Comparison of ENCODE assay signal across 1 cellular context in the genomic region with DNA sequence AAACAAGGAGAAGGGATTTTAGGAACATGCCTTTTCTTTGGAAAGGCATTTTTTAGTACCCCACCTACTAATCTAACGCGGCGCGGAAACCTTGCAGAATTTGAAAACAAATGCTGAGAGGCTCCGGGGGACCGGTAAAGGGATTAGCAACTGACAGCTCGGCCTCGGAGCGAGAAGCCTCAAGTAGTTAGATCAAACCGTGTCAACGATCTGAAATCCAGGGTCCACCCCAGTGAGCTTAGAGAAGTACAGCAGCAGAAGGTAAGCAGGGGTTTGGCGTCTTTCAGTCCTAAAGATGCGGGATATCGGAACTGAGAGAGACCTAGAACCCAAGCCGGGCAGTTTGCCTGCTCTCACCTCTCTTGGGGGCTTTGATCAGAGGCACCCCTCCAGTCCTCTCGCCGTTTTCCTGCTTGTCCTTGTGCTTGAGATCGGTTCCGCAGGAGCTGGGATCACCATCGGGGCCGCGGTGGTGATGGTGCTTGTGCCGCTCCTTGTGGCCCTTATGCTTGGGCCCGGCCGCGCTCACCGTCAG.
TF ChIP-seq lines count a peak whose summit lies in the region.

No MANE protein-coding gene starts in this region.

TF ChIP-seq in K562, 482 proteins besides CTCF, POLR2A, EP300 and RAD21 (continued from another document and continues in another):
- TF ChIP-seq, protein P1, sequence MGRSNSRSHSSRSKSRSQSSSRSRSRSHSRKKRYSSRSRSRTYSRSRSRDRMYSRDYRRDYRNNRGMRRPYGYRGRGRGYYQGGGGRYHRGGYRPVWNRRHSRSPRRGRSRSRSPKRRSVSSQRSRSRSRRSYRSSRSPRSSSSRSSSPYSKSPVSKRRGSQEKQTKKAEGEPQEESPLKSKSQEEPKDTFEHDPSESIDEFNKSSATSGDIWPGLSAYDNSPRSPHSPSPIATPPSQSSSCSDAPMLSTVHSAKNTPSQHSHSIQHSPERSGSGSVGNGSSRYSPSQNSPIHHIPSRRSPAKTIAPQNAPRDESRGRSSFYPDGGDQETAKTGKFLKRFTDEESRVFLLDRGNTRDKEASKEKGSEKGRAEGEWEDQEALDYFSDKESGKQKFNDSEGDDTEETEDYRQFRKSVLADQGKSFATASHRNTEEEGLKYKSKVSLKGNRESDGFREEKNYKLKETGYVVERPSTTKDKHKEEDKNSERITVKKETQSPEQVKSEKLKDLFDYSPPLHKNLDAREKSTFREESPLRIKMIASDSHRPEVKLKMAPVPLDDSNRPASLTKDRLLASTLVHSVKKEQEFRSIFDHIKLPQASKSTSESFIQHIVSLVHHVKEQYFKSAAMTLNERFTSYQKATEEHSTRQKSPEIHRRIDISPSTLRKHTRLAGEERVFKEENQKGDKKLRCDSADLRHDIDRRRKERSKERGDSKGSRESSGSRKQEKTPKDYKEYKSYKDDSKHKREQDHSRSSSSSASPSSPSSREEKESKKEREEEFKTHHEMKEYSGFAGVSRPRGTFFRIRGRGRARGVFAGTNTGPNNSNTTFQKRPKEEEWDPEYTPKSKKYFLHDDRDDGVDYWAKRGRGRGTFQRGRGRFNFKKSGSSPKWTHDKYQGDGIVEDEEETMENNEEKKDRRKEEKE (IDR thresholded peaks at IDR 0.05; ENCODE audit: borderline replicate concordance in 1 of 2, control insufficient read depth in 1 of 2, low read depth in 2 of 2, low read length in 1 of 2): no peak
- TF ChIP-seq XRCC4 (IDR thresholded peaks at IDR 0.05; ENCODE audit: extremely low read depth, insufficient read depth, insufficient read length) (no peak), TCFL5 (CRISPR knock-in tag; conservative IDR thresholded peaks at IDR 0.05) (no peak), NEUROD1 (IDR thresholded peaks at IDR 0.05; ENCODE audit: borderline replicate concordance, low read depth, low read length, partially characterized antibody) (no peak), CHD1 (IDR thresholded peaks at IDR 0.05; ENCODE audit: low read length) (peak; percentile 70), SP1 (CRISPR knock-in tag; IDR thresholded peaks at IDR 0.05) (0 out of 2 replicates have a peak, but pooled peaks have one; percentile 8), KAT7 (CRISPR knock-in tag; IDR thresholded peaks at IDR 0.05; ENCODE audit: borderline replicate concordance) (peak; percentile 72; the same call in 1 of the 2 replicates), KLF13 (tag; IDR thresholded peaks at IDR 0.05; ENCODE audit: borderline replicate concordance, low read depth) (no peak), ETV5 (CRISPR knock-in tag; IDR thresholded peaks at IDR 0.05; ENCODE audit: low read depth) (peak; percentile 56; the same call in 1 of the 2 replicates), BHLHE40 (IDR thresholded peaks at IDR 0.05; ENCODE audit: low read length) (no peak), ARNT (IDR thresholded peaks at IDR 0.05) (no peak), ZNF217 (CRISPR knock-in tag; IDR thresholded peaks at IDR 0.05) (no peak), MEIS2 (IDR thresholded peaks at IDR 0.05; ENCODE audit: partially characterized antibody) (no peak), CBFA2T3 (IDR thresholded peaks at IDR 0.05) (no peak), POLR2AphosphoS2 (IDR thresholded peaks at IDR 0.05; ENCODE audit: low read length) (no peak), SNRNP70 (optimal IDR thresholded peaks at IDR 0.05; ENCODE audit: low read depth, low read length) (no peak), ASH1L (IDR thresholded peaks at IDR 0.05; ENCODE audit: borderline replicate concordance, low read depth, partially characterized antibody) (no peak), SMARCA5 (IDR thresholded peaks at IDR 0.05) (no peak), ATF7 (IDR thresholded peaks at IDR 0.05) (no peak), PTTG1 (tag; IDR thresholded peaks at IDR 0.05; ENCODE audit: low read depth) (no peak), SRSF3 (IDR thresholded peaks at IDR 0.05; ENCODE audit: insufficient read depth, low read length) (0 out of 2 replicates have a peak, but pooled peaks have one; percentile 56), XRCC5 (IDR thresholded peaks at IDR 0.05; ENCODE audit: low read depth, low read length) (no peak), ZC3H8 (IDR thresholded peaks at IDR 0.05) (no peak), CBFA2T2 (conservative IDR thresholded peaks at IDR 0.05) (no peak), WHSC1 (IDR thresholded peaks at IDR 0.05; ENCODE audit: low read length) (no peak), PURB (CRISPR knock-in tag; IDR thresholded peaks at IDR 0.05; ENCODE audit: low read depth) (no peak), KDM5B (IDR thresholded peaks at IDR 0.05; ENCODE audit: insufficient replicate concordance, low read depth, low read length) (peak; percentile 13), GATA2 (CRISPR knock-in tag; IDR thresholded peaks at IDR 0.05) (no peak), RBM15 (IDR thresholded peaks at IDR 0.05; ENCODE audit: insufficient read depth, low read length) (no peak), ZBTB17 (CRISPR knock-in tag; IDR thresholded peaks at IDR 0.05) (0 out of 2 replicates have a peak, but pooled peaks have one; percentile 22), NELFE (IDR thresholded peaks at IDR 0.05; ENCODE audit: insufficient read depth, insufficient read length) (no peak), THRAP3 (IDR thresholded peaks at IDR 0.05; ENCODE audit: borderline replicate concordance) (no peak), PHB (CRISPR knock-in tag; IDR thresholded peaks at IDR 0.05) (no peak), ELF4 (CRISPR knock-in tag; IDR thresholded peaks at IDR 0.05) (no peak), MCM3 (IDR thresholded peaks at IDR 0.05) (no peak), OTX1 (CRISPR knock-in tag; IDR thresholded peaks at IDR 0.05) (0 out of 2 replicates have a peak, but pooled peaks have one; percentile 50), NFIC (IDR thresholded peaks at IDR 0.05) (no peak), BCL6 (CRISPR knock-in tag; IDR thresholded peaks at IDR 0.05) (no peak), ZNF551 (CRISPR knock-in tag; IDR thresholded peaks at IDR 0.05) (no peak), CHCHD3 (CRISPR knock-in tag; IDR thresholded peaks at IDR 0.05) (no peak), SRSF9 (IDR thresholded peaks at IDR 0.05; ENCODE audit: borderline replicate concordance, low read depth, low read length) (no peak), KLF6 (CRISPR knock-in tag; IDR thresholded peaks at IDR 0.05; ENCODE audit: borderline replicate concordance) (no peak), TGIF2 (CRISPR knock-in tag; IDR thresholded peaks at IDR 0.05) (no peak), SRSF7 (optimal IDR thresholded peaks at IDR 0.05; ENCODE audit: low read depth, low read length) (no peak), KAT2B (IDR thresholded peaks at IDR 0.05; ENCODE audit: low read depth, low read length) (no peak), ZBTB7A (IDR thresholded peaks at IDR 0.05; ENCODE audit: borderline replicate concordance, control insufficient read depth, low read depth, low read length) (no peak)
- TF ChIP-seq, protein P2, sequence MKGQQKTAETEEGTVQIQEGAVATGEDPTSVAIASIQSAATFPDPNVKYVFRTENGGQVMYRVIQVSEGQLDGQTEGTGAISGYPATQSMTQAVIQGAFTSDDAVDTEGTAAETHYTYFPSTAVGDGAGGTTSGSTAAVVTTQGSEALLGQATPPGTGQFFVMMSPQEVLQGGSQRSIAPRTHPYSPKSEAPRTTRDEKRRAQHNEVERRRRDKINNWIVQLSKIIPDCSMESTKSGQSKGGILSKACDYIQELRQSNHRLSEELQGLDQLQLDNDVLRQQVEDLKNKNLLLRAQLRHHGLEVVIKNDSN (CRISPR knock-in tag; IDR thresholded peaks at IDR 0.05): peak; percentile 19; the same call in 1 of the 2 replicates
- TF ChIP-seq, protein P3, sequence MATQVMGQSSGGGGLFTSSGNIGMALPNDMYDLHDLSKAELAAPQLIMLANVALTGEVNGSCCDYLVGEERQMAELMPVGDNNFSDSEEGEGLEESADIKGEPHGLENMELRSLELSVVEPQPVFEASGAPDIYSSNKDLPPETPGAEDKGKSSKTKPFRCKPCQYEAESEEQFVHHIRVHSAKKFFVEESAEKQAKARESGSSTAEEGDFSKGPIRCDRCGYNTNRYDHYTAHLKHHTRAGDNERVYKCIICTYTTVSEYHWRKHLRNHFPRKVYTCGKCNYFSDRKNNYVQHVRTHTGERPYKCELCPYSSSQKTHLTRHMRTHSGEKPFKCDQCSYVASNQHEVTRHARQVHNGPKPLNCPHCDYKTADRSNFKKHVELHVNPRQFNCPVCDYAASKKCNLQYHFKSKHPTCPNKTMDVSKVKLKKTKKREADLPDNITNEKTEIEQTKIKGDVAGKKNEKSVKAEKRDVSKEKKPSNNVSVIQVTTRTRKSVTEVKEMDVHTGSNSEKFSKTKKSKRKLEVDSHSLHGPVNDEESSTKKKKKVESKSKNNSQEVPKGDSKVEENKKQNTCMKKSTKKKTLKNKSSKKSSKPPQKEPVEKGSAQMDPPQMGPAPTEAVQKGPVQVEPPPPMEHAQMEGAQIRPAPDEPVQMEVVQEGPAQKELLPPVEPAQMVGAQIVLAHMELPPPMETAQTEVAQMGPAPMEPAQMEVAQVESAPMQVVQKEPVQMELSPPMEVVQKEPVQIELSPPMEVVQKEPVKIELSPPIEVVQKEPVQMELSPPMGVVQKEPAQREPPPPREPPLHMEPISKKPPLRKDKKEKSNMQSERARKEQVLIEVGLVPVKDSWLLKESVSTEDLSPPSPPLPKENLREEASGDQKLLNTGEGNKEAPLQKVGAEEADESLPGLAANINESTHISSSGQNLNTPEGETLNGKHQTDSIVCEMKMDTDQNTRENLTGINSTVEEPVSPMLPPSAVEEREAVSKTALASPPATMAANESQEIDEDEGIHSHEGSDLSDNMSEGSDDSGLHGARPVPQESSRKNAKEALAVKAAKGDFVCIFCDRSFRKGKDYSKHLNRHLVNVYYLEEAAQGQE (CRISPR knock-in tag; IDR thresholded peaks at IDR 0.05; ENCODE audit: low read depth): no peak
- TF ChIP-seq, protein P4, sequence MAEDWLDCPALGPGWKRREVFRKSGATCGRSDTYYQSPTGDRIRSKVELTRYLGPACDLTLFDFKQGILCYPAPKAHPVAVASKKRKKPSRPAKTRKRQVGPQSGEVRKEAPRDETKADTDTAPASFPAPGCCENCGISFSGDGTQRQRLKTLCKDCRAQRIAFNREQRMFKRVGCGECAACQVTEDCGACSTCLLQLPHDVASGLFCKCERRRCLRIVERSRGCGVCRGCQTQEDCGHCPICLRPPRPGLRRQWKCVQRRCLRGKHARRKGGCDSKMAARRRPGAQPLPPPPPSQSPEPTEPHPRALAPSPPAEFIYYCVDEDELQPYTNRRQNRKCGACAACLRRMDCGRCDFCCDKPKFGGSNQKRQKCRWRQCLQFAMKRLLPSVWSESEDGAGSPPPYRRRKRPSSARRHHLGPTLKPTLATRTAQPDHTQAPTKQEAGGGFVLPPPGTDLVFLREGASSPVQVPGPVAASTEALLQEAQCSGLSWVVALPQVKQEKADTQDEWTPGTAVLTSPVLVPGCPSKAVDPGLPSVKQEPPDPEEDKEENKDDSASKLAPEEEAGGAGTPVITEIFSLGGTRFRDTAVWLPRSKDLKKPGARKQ (CRISPR knock-in tag; IDR thresholded peaks at IDR 0.05): no peak
- TF ChIP-seq, protein P5, sequence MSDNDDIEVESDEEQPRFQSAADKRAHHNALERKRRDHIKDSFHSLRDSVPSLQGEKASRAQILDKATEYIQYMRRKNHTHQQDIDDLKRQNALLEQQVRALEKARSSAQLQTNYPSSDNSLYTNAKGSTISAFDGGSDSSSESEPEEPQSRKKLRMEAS (CRISPR knock-in tag; IDR thresholded peaks at IDR 0.05): no peak
- TF ChIP-seq, protein P6, sequence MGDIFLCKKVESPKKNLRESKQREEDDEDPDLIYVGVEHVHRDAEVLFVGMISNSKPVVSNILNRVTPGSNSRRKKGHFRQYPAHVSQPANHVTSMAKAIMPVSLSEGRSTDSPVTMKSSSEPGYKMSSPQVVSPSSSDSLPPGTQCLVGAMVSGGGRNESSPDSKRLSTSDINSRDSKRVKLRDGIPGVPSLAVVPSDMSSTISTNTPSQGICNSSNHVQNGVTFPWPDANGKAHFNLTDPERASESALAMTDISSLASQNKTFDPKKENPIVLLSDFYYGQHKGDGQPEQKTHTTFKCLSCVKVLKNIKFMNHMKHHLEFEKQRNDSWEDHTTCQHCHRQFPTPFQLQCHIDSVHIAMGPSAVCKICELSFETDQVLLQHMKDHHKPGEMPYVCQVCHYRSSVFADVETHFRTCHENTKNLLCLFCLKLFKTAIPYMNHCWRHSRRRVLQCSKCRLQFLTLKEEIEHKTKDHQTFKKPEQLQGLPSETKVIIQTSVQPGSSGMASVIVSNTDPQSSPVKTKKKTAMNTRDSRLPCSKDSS (IDR thresholded peaks at IDR 0.05; ENCODE audit: low read depth, partially characterized antibody): no peak
- TF ChIP-seq, protein P7, sequence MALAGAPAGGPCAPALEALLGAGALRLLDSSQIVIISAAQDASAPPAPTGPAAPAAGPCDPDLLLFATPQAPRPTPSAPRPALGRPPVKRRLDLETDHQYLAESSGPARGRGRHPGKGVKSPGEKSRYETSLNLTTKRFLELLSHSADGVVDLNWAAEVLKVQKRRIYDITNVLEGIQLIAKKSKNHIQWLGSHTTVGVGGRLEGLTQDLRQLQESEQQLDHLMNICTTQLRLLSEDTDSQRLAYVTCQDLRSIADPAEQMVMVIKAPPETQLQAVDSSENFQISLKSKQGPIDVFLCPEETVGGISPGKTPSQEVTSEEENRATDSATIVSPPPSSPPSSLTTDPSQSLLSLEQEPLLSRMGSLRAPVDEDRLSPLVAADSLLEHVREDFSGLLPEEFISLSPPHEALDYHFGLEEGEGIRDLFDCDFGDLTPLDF (CRISPR knock-in tag; IDR thresholded peaks at IDR 0.05): peak; percentile 33; the same call in 1 of the 2 replicates
- TF ChIP-seq, protein P8, sequence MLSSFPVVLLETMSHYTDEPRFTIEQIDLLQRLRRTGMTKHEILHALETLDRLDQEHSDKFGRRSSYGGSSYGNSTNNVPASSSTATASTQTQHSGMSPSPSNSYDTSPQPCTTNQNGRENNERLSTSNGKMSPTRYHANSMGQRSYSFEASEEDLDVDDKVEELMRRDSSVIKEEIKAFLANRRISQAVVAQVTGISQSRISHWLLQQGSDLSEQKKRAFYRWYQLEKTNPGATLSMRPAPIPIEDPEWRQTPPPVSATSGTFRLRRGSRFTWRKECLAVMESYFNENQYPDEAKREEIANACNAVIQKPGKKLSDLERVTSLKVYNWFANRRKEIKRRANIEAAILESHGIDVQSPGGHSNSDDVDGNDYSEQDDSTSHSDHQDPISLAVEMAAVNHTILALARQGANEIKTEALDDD (IDR thresholded peaks at IDR 0.05): no peak; the same call in 1 of the 2 replicates
- TF ChIP-seq, protein P9, sequence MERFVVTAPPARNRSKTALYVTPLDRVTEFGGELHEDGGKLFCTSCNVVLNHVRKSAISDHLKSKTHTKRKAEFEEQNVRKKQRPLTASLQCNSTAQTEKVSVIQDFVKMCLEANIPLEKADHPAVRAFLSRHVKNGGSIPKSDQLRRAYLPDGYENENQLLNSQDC (CRISPR knock-in tag; IDR thresholded peaks at IDR 0.05): no peak
- TF ChIP-seq, protein P10, sequence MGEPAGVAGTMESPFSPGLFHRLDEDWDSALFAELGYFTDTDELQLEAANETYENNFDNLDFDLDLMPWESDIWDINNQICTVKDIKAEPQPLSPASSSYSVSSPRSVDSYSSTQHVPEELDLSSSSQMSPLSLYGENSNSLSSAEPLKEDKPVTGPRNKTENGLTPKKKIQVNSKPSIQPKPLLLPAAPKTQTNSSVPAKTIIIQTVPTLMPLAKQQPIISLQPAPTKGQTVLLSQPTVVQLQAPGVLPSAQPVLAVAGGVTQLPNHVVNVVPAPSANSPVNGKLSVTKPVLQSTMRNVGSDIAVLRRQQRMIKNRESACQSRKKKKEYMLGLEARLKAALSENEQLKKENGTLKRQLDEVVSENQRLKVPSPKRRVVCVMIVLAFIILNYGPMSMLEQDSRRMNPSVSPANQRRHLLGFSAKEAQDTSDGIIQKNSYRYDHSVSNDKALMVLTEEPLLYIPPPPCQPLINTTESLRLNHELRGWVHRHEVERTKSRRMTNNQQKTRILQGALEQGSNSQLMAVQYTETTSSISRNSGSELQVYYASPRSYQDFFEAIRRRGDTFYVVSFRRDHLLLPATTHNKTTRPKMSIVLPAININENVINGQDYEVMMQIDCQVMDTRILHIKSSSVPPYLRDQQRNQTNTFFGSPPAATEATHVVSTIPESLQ (CRISPR knock-in tag; IDR thresholded peaks at IDR 0.05): 0 out of 2 replicates have a peak, but pooled peaks have one; percentile 31
